ENCODE assay signal across 23 cellular contexts in genomic region chr7:91041901-91042457, GRCh38.
"Had no signal": no experiment of that assay in that cellular context is flagged by ENCODE, and none has a peak within 500 bp of the region (broad histone marks: within the 10 kb centered on the region; RNA-seq: fewer than 3 reads in every experiment).

No MANE protein-coding gene starts in this region.

- FAIRE-seq: endometrium, pancreas had no signal

- H3K27me3 ChIP-seq: cardiac muscle cell, gastroesophageal sphincter, heart right ventricle, neutrophil, pancreas, right lobe of liver, upper lobe of left lung had no signal

- DNase-seq: activated CD4-positive, alpha-beta T cell treated with anti-CD3 and anti-CD28 coated beads for 1 hour; activated CD8-positive, alpha-beta memory T cell treated with anti-CD3 and anti-CD28 coated beads for 24 hours; activated effector memory CD4-positive, alpha-beta T cell treated with anti-CD3 and anti-CD28 coated beads, Interleukin-2, amount 50 U/mL, for 16 hours; activated T-cell treated with anti-CD3 and anti-CD28 coated beads, Interleukin-2, amount 50 U/mL, for 72 hours; erythroblast; heart right ventricle; left ventricle myocardium superior; mesendoderm; naive thymus-derived CD4-positive, alpha-beta T cell; pancreas; right lobe of liver; stimulated activated CD4-positive, alpha-beta T cell treated with anti-CD3 and anti-CD28 coated beads, Interleukin-4, amount 100 ng/mL, for 24 hours; SW 1271; T-helper 2 cell; upper lobe of left lung; WERI-Rb-1 had no signal

- ATAC-seq: activated T-cell treated with anti-CD3 and anti-CD28 coated beads, Interleukin-2, amount 50 U/mL, for 72 hours; gastroesophageal sphincter; heart right ventricle; left ventricle myocardium superior; naive thymus-derived CD4-positive, alpha-beta T cell; pancreas; right lobe of liver; stimulated activated effector memory CD8-positive, alpha-beta T cell treated with anti-CD3 and anti-CD28 coated beads, Interleukin-12 subunit alpha, Interleukin-12 subunit beta, amount 100 ng/mL, for 72 hours had no signal

- H3K36me3 ChIP-seq: cardiac muscle cell, gastroesophageal sphincter, heart right ventricle, neutrophil, pancreas, right lobe of liver, thoracic aorta, upper lobe of left lung, WERI-Rb-1 had no signal

- H3K4me1 ChIP-seq: right lobe of liver had no signal

- H3K4me2 ChIP-seq: smooth muscle cell had no signal

- H3K9me3 ChIP-seq: gastroesophageal sphincter, heart right ventricle, neutrophil, pancreas, right lobe of liver, thoracic aorta, upper lobe of left lung had no signal

- H3K4me3 ChIP-seq: cardiac muscle cell, gastroesophageal sphincter, heart right ventricle, pancreas, right lobe of liver, smooth muscle cell, thoracic aorta, upper lobe of left lung had no signal

- H3K27ac ChIP-seq: cardiac muscle cell, gastroesophageal sphincter, heart right ventricle, neutrophil, pancreas, right lobe of liver, thoracic aorta, upper lobe of left lung, WERI-Rb-1 had no signal
